In the genomic region with DNA sequence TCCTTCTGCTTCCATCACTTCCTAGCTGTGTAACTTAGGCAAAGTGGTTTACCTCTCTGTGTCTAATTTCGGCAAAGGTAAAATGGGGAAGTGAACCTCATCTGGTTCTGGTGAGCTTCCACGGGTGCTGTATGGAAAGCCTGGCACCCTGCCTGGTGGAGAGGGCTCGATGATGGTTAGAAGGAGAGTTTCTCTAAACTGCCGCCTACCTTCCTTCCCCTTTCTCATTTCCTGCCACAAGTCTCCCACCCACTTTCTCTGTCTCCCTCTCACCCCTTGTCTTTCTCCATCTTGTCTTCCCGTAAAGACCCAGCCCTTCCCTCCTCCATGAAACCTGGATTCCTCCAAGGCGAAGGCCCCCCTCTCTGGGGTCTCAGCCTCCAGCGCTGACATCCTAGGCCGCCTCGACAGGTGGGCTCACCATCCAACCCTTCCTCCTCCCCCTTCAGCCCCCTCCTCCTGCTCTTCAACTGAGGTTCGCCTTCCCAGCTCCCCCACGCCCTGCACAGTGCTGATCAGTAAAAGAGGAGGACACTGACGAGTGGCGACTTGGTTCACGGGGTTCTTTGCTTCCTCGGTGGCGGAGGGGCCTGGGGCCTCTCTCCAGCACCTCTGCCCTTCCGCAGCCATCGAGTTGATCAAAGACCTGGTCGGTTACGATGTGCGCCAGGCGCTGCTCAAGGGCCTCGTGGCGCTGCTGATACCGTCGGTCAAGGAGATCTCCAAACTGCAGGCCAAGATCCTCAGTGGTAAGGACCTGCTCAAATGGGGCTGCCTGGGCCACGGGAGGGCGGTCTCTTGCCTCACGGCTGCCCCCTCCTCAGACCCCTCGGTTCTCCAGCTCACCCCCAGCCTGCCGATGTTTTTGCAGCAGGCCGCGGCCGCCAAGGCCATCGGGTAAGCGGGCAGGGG, we compare ENCODE assay signal across 10 cellular contexts. TPM values are rescaled to one million over a fixed set of nuclear protein-coding genes. Genes with fewer than 3 reads are reported as not detected.
DNase-seq lines count a peak whose midpoint lies in the region; ATAC-seq, FAIRE-seq and TF ChIP-seq lines count a peak whose summit lies in the region.
"Had no signal": no experiment of that assay in that cellular context is flagged by ENCODE, and none has a peak within 500 bp of the region (broad histone marks: within the 10 kb centered on the region; RNA-seq: fewer than 3 reads in every experiment).

No MANE protein-coding gene starts in this region.

- TF ChIP-seq RAD21 in K562 (CRISPR knock-in tag; conservative IDR thresholded peaks at IDR 0.05 in 1 of 2, IDR thresholded peaks at IDR 0.05 in 1 of 2) = no peak

- no peak for TF ChIP-seq EP300 in K562 (IDR thresholded peaks at IDR 0.05; ENCODE audit: low read length)

- H3K27ac ChIP-seq in K562 (ENCODE audit: extremely low read depth, low read depth, low read length) = peak overlapping the region; percentile 19

- POLR2A ChIA-PET in activated CD4-positive, alpha-beta T cell treated with anti-CD3 and anti-CD28 coated beads for 36 hours (lab: Charles Lee) = interaction anchor here (0.5 to 18.5 kb wide), 4 partner anchors 8 to 425 kb away, joined by 5 to 675 read pairs (median 21); no protein-coding TSS in a partner anchor
- POLR2A ChIA-PET in K562 (lab: Yijun Ruan, JAX) = interaction anchor here (0.6 to 3.0 kb wide), 4 partner anchors 59 to 131 kb away, joined by 3 to 30 read pairs (median 10); a partner anchor contains a TSS

- H3K36me3 ChIP-seq in K562 (ENCODE audit: control insufficient read depth, insufficient read depth, low read length) = no peaks in the 10 kb centered on the region

- peak; percentile 15 for ATAC-seq in activated CD4-positive, alpha-beta T cell treated with anti-CD3 and anti-CD28 coated beads for 36 hours
- ATAC-seq in T-helper 17 cell (no peak), K562 (no peak)
- peak; percentile 22 for ATAC-seq in stimulated activated naive CD8-positive, alpha-beta T cell treated with anti-CD3 and anti-CD28 coated beads, Interleukin-15, amount 100 ng/mL, for 72 hours

- H3K4me3 Mint-ChIP-seq in activated CD4-positive, alpha-beta T cell treated with anti-CD3 and anti-CD28 coated beads for 36 hours = peak overlapping the region; percentile 66
- H3K4me3 Mint-ChIP-seq in T-helper 17 cell = peak overlapping the region; percentile 91
- peak overlapping the region; percentile 76 to 96 for H3K4me3 Mint-ChIP-seq in stimulated activated naive CD8-positive, alpha-beta T cell treated with anti-CD3 and anti-CD28 coated beads, Interleukin-15, amount 100 ng/mL, for 72 hours

- H3K4me1 ChIP-seq in K562 (replicated peaks in 1 of 2; ENCODE audit: control insufficient read depth in 2 of 2, insufficient read depth in 2 of 2, low read length in 2 of 2) = peaks cover 17 to 24% of the 10 kb centered on the region in 2 experiments

- H3K36me3 Mint-ChIP-seq in activated CD4-positive, alpha-beta T cell treated with anti-CD3 and anti-CD28 coated beads for 36 hours (ENCODE audit: low read depth) = peaks cover 14% of the 10 kb centered on the region
- H3K36me3 Mint-ChIP-seq in T-helper 17 cell (ENCODE audit: low read depth) = no peaks in the 10 kb centered on the region

- 0 out of 2 replicates have a peak, but pooled peaks cover 3% of the 10 kb centered on the region for H4K20me1 ChIP-seq in K562 (replicated peaks; ENCODE audit: control insufficient read depth, insufficient read depth, low read length)

- in situ Hi-C loops in K562 (cut with MboI) = loop anchor here (10.0 kb wide), 1 partner anchor 581 kb away; no protein-coding TSS in a partner anchor

- peak overlapping the region in 1 of 2 experiments; percentile 46; a peak in 2 of 4 replicates for H3K9ac ChIP-seq in K562 (ENCODE audit: insufficient read depth in 1 of 2, low read depth in 2 of 2, low read length in 2 of 2)

- no peaks in the 10 kb centered on the region for H3K79me2 ChIP-seq in K562 (ENCODE audit: control insufficient read depth, insufficient read depth, low read length)

- no peak overlapping the region for H3K4me3 ChIP-seq in K562

- TF ChIP-seq CTCF in K562 (IDR thresholded peaks at IDR 0.05 in 2 of 3, conservative IDR thresholded peaks at IDR 0.05 in 1 of 3; ENCODE audit: insufficient read depth in 2 of 3, low read depth in 1 of 3, low read length in 3 of 3) = no peak

- H3K27me3 Mint-ChIP-seq in activated CD4-positive, alpha-beta T cell treated with anti-CD3 and anti-CD28 coated beads for 36 hours = no peaks in the 10 kb centered on the region
- H3K27me3 Mint-ChIP-seq in T-helper 17 cell = no peaks in the 10 kb centered on the region
- H3K27me3 Mint-ChIP-seq in stimulated activated naive CD8-positive, alpha-beta T cell treated with anti-CD3 and anti-CD28 coated beads, Interleukin-15, amount 100 ng/mL, for 72 hours = no peaks in the 10 kb centered on the region

- H3K27ac Mint-ChIP-seq in activated CD4-positive, alpha-beta T cell treated with anti-CD3 and anti-CD28 coated beads for 36 hours = peak overlapping the region; percentile 95
- peak overlapping the region; percentile 79 for H3K27ac Mint-ChIP-seq in T-helper 17 cell
- peak overlapping the region; percentile 99 to 100 for H3K27ac Mint-ChIP-seq in stimulated activated naive CD8-positive, alpha-beta T cell treated with anti-CD3 and anti-CD28 coated beads, Interleukin-15, amount 100 ng/mL, for 72 hours

- no peaks in the 10 kb centered on the region for H3K9me1 ChIP-seq in K562 (ENCODE audit: control insufficient read depth, insufficient read depth, low read length)

- no peak for TF ChIP-seq POLR2A in K562 (conservative IDR thresholded peaks at IDR 0.05)

- peak; percentile 77 for DNase-seq in activated CD4-positive, alpha-beta T cell treated with anti-CD3 and anti-CD28 coated beads for 36 hours
- no peak for DNase-seq in activated CD4-positive, alpha-beta T cell treated with anti-CD3 and anti-CD28 coated beads for 1 hour
- DNase-seq in T-helper 17 cell = no peak
- no peak for DNase-seq in K562 (ENCODE audit: extremely low read depth in 1 of 4, low spot score in 3 of 4)
- peak in 1 of 2 donors; percentile 61 for DNase-seq in stimulated activated naive CD8-positive, alpha-beta T cell treated with anti-CD3 and anti-CD28 coated beads, Interleukin-15, amount 100 ng/mL, for 72 hours
- no peak for DNase-seq in NCI-H510A (lab: John Stamatoyannopoulos, UW)
- no peak for DNase-seq in AG08396 (ENCODE audit: low spot score)
- no peak for DNase-seq in SW480 (ENCODE audit: low spot score)

- no peaks in the 10 kb centered on the region for H3K9me3 Mint-ChIP-seq in activated CD4-positive, alpha-beta T cell treated with anti-CD3 and anti-CD28 coated beads for 36 hours (ENCODE audit: low read depth)
- no peaks in the 10 kb centered on the region for H3K9me3 Mint-ChIP-seq in stimulated activated naive CD8-positive, alpha-beta T cell treated with anti-CD3 and anti-CD28 coated beads, Interleukin-15, amount 100 ng/mL, for 72 hours

- H3K27me3 ChIP-seq in K562 (ENCODE audit: control insufficient read depth in 2 of 2, insufficient read depth in 2 of 2, low read length in 2 of 2) = no peaks in the 10 kb centered on the region

- peak overlapping the region; percentile 9 for H2AFZ ChIP-seq in K562 (ENCODE audit: low read depth, low read length)

- peaks cover 75% of the 10 kb centered on the region for H3K4me1 Mint-ChIP-seq in activated CD4-positive, alpha-beta T cell treated with anti-CD3 and anti-CD28 coated beads for 36 hours
- H3K4me1 Mint-ChIP-seq in T-helper 17 cell = peaks cover 51% of the 10 kb centered on the region
- H3K4me1 Mint-ChIP-seq in stimulated activated naive CD8-positive, alpha-beta T cell treated with anti-CD3 and anti-CD28 coated beads, Interleukin-15, amount 100 ng/mL, for 72 hours = peaks cover 85% of the 10 kb centered on the region

- H3K9me3 ChIP-seq in T-helper 17 cell (ENCODE audit: control insufficient read depth, low read length, poor library complexity, severe bottlenecking) (no peaks in the 10 kb centered on the region), K562 (replicated peaks; ENCODE audit: control insufficient read depth, insufficient read depth, low read depth, low read length) (no peaks in the 10 kb centered on the region)

- WGBS in K562 (ENCODE audit: insufficient coverage, low coverage, missing lambda C conversion rate) = 84% methylated on average over 32 of the region's 36 CpGs

- BruUV-seq in K562 (replicated peaks; lab: Mats Ljungman, UMichigan) = no TSS peak

- CTCF ChIA-PET in activated CD4-positive, alpha-beta T cell treated with anti-CD3 and anti-CD28 coated beads for 36 hours (lab: Charles Lee) = interaction anchor here (1.4 kb wide), 1 partner anchor 86 kb away, joined by 4 read pairs; no protein-coding TSS in a partner anchor
- CTCF ChIA-PET in K562 (lab: Yijun Ruan, JAX; ENCODE audit: low intra/inter-chr PET ratio) = no interaction called here

- no peak for FAIRE-seq in K562 (lab: Jason Lieb, UNC)
- FAIRE-seq: A204.1 had no signal

- no peak overlapping the region for H3K4me2 ChIP-seq in K562 (ENCODE audit: insufficient read depth, low read length)

- intact Hi-C loops in activated CD4-positive, alpha-beta T cell treated with anti-CD3 and anti-CD28 coated beads for 36 hours (cut with DNase I, micrococcal nuclease) = loop anchor here (2.0 to 5.0 kb wide), 3 partner anchors 85 to 579 kb away; a partner anchor contains a TSS
- intact Hi-C loops in K562 (cut with micrococcal nuclease) = no loop called here

RNA-seq across cellular contexts. Expression of a gene that starts 7.2 kb away (rescaled TPM):
- total RNA-seq in activated CD4-positive, alpha-beta T cell treated with anti-CD3 and anti-CD28 coated beads for 36 hours = not detected
- total RNA-seq in T-helper 17 cell (not detected), K562 (2014; rRNA removed) (not detected in 2 replicates), K562 (2014; rRNA removed; fragmentation: Illumina TruSeq; extraction: Trizol) (not detected in 2 replicates), K562 (2015; rRNA removed; fragmentation: Illumina TruSeq; extraction: Trizol) (under 0.01 TPM in 1 of 2 replicates, not detected in the other), K562 (2021) (not detected in 2 replicates)
- total RNA-seq in K562 (2011; cell fraction: chromatin; rRNA removed; ENCODE audit: low replicate concordance) = under 0.01 TPM in 2 replicates
- total RNA-seq in K562 (2011; cell fraction: nucleolus; rRNA removed) = under 0.01 TPM in 2 replicates
- under 0.01 TPM in 2 replicates for total RNA-seq in K562 (2011; cell fraction: nucleoplasm; rRNA removed)
- polyA plus RNA-seq in K562 (2011; rRNA removed) (under 0.01 TPM in 1 of 2 replicates, not detected in the other), K562 (2014; fragmentation: Illumina TruSeq; extraction: Trizol) (not detected in 2 replicates), K562 (2014; fragmentation: Nextera tagmentation; extraction: Ambion mirVana) (not detected), K562 (2014; rRNA removed) (not detected in 2 replicates)
- polyA plus RNA-seq in K562 (2011; cell fraction: cytosol; rRNA removed) = not detected in 2 replicates
- polyA plus RNA-seq in K562 (2011; cell fraction: nucleus; rRNA removed) = under 0.01 TPM in 2 replicates
- not detected in 2 replicates for polyA plus RNA-seq in K562 (2012)
- under 0.01 TPM in 2 replicates for polyA minus RNA-seq in K562 (2011; rRNA and poly(A)+ RNA removed)
- polyA minus RNA-seq in K562 (2011; cell fraction: cytosol; rRNA and poly(A)+ RNA removed) = 577 and 1,449 TPM in 2 replicates
- under 0.01 TPM in 2 replicates for polyA minus RNA-seq in K562 (2011; cell fraction: nucleus; rRNA and poly(A)+ RNA removed)
- total RNA-seq: mesenteric fat pad had no signal

RNA-seq across cellular contexts. Expression of a gene that starts 15.9 kb away (rescaled TPM):
- 100 to 1,000 TPM; 101 to 119 TPM for total RNA-seq in activated CD4-positive, alpha-beta T cell treated with anti-CD3 and anti-CD28 coated beads for 36 hours
- total RNA-seq in T-helper 17 cell = 1 to 10 TPM; 1.4 to 1.7 TPM
- total RNA-seq in K562 (2011; cell fraction: chromatin; rRNA removed; ENCODE audit: low replicate concordance) = 211 and 292 TPM in 2 replicates
- 153 and 166 TPM in 2 replicates for total RNA-seq in K562 (2011; cell fraction: nucleolus; rRNA removed)
- 123 and 160 TPM in 2 replicates for total RNA-seq in K562 (2011; cell fraction: nucleoplasm; rRNA removed)
- 143 and 159 TPM in 2 replicates for total RNA-seq in K562 (2014; rRNA removed)
- total RNA-seq in K562 (2014; rRNA removed; fragmentation: Illumina TruSeq; extraction: Trizol) = 169 and 184 TPM in 2 replicates
- 160 and 164 TPM in 2 replicates for total RNA-seq in K562 (2015; rRNA removed; fragmentation: Illumina TruSeq; extraction: Trizol)
- 156 and 173 TPM in 2 replicates for total RNA-seq in K562 (2021)
- 214 and 226 TPM in 2 replicates for polyA plus RNA-seq in K562 (2011; rRNA removed)
- 117 and 189 TPM in 2 replicates for polyA plus RNA-seq in K562 (2011; cell fraction: cytosol; rRNA removed)
- polyA plus RNA-seq in K562 (2011; cell fraction: nucleus; rRNA removed) = 195 and 253 TPM in 2 replicates
- 113 and 166 TPM in 2 replicates for polyA plus RNA-seq in K562 (2012)
- 196 and 210 TPM in 2 replicates for polyA plus RNA-seq in K562 (2014; fragmentation: Illumina TruSeq; extraction: Trizol)
- polyA plus RNA-seq in K562 (2014; fragmentation: Nextera tagmentation; extraction: Ambion mirVana) = 100 to 1,000 TPM in 1 of 2 experiments, 10 to 100 TPM in 1; 84.9 to 161 TPM
- polyA plus RNA-seq in K562 (2014; rRNA removed) = 163 and 183 TPM in 2 replicates
- polyA minus RNA-seq in K562 (2011; rRNA and poly(A)+ RNA removed) = 259 and 260 TPM in 2 replicates
- 113 and 120 TPM in 2 replicates for polyA minus RNA-seq in K562 (2011; cell fraction: cytosol; rRNA and poly(A)+ RNA removed)
- polyA minus RNA-seq in K562 (2011; cell fraction: nucleus; rRNA and poly(A)+ RNA removed) = 52.5 and 93.7 TPM in 2 replicates

RNA-seq across cellular contexts. Expression of a gene that starts 49.2 kb away (rescaled TPM):
- total RNA-seq in activated CD4-positive, alpha-beta T cell treated with anti-CD3 and anti-CD28 coated beads for 36 hours = 10 to 100 TPM; 67.3 to 75.1 TPM
- total RNA-seq in T-helper 17 cell (10 to 100 TPM; 53.0 to 56.8 TPM), K562 (2014; rRNA removed) (not detected in 2 replicates), K562 (2014; rRNA removed; fragmentation: Illumina TruSeq; extraction: Trizol) (not detected in 2 replicates), K562 (2015; rRNA removed; fragmentation: Illumina TruSeq; extraction: Trizol) (not detected in 2 replicates), K562 (2021) (0.49 TPM in 1 of 2 replicates, not detected in the other)
- 0.28 TPM in 1 of 2 replicates, not detected in the other for total RNA-seq in K562 (2011; cell fraction: chromatin; rRNA removed; ENCODE audit: low replicate concordance)
- not detected in 2 replicates for total RNA-seq in K562 (2011; cell fraction: nucleolus; rRNA removed)
- total RNA-seq in K562 (2011; cell fraction: nucleoplasm; rRNA removed) = not detected in 2 replicates
- polyA plus RNA-seq in K562 (2011; rRNA removed) (0.37 TPM in 1 of 2 replicates, not detected in the other), K562 (2014; fragmentation: Illumina TruSeq; extraction: Trizol) (not detected in 2 replicates), K562 (2014; fragmentation: Nextera tagmentation; extraction: Ambion mirVana) (not detected), K562 (2014; rRNA removed) (0.41 TPM in 1 of 2 replicates, not detected in the other)
- polyA plus RNA-seq in K562 (2011; cell fraction: cytosol; rRNA removed) = 0.07 and 0.72 TPM in 2 replicates
- polyA plus RNA-seq in K562 (2011; cell fraction: nucleus; rRNA removed) = 2.1 and 3.0 TPM in 2 replicates
- not detected in 2 replicates for polyA plus RNA-seq in K562 (2012)
- polyA minus RNA-seq in K562 (2011; rRNA and poly(A)+ RNA removed) = not detected in 2 replicates
- polyA minus RNA-seq in K562 (2011; cell fraction: cytosol; rRNA and poly(A)+ RNA removed) = not detected in 2 replicates
- not detected in 2 replicates for polyA minus RNA-seq in K562 (2011; cell fraction: nucleus; rRNA and poly(A)+ RNA removed)

RNA-seq across cellular contexts. Expression of a gene that starts 49.5 kb away (rescaled TPM):
- total RNA-seq in activated CD4-positive, alpha-beta T cell treated with anti-CD3 and anti-CD28 coated beads for 36 hours = 1 to 10 TPM; 4.3 to 5.5 TPM
- total RNA-seq in T-helper 17 cell (1 to 10 TPM; 2.6 to 2.8 TPM), K562 (2014; rRNA removed) (2.0 and 4.7 TPM in 2 replicates), K562 (2014; rRNA removed; fragmentation: Illumina TruSeq; extraction: Trizol) (0.45 and 1.3 TPM in 2 replicates), K562 (2015; rRNA removed; fragmentation: Illumina TruSeq; extraction: Trizol) (1.8 and 2.1 TPM in 2 replicates), K562 (2021) (3.1 and 3.7 TPM in 2 replicates)
- 2.3 and 4.2 TPM in 2 replicates for total RNA-seq in K562 (2011; cell fraction: chromatin; rRNA removed; ENCODE audit: low replicate concordance)
- total RNA-seq in K562 (2011; cell fraction: nucleolus; rRNA removed) = 4.0 and 4.1 TPM in 2 replicates
- 3.8 and 5.0 TPM in 2 replicates for total RNA-seq in K562 (2011; cell fraction: nucleoplasm; rRNA removed)
- polyA plus RNA-seq in K562 (2011; rRNA removed) (3.0 and 4.1 TPM in 2 replicates), K562 (2014; fragmentation: Illumina TruSeq; extraction: Trizol) (3.3 and 3.4 TPM in 2 replicates), K562 (2014; fragmentation: Nextera tagmentation; extraction: Ambion mirVana) (1 to 10 TPM in 1 of 2 experiments, under 1 TPM in 1; 0.23 to 1.9 TPM), K562 (2014; rRNA removed) (3.7 and 5.0 TPM in 2 replicates)
- 7.2 and 14.8 TPM in 2 replicates for polyA plus RNA-seq in K562 (2011; cell fraction: cytosol; rRNA removed)
- 2.6 and 2.7 TPM in 2 replicates for polyA plus RNA-seq in K562 (2011; cell fraction: nucleus; rRNA removed)
- polyA plus RNA-seq in K562 (2012) = 5.6 and 6.7 TPM in 2 replicates
- 2.1 and 2.7 TPM in 2 replicates for polyA minus RNA-seq in K562 (2011; rRNA and poly(A)+ RNA removed)
- polyA minus RNA-seq in K562 (2011; cell fraction: cytosol; rRNA and poly(A)+ RNA removed) = 2.1 and 4.9 TPM in 2 replicates
- 0.54 and 0.78 TPM in 2 replicates for polyA minus RNA-seq in K562 (2011; cell fraction: nucleus; rRNA and poly(A)+ RNA removed)

RNA-seq across cellular contexts. Expression of a gene that starts 51.6 kb away (rescaled TPM):
- total RNA-seq in activated CD4-positive, alpha-beta T cell treated with anti-CD3 and anti-CD28 coated beads for 36 hours = 1,000 to 10,000 TPM; 3,005 to 3,275 TPM
- 1,000 to 10,000 TPM; 2,841 to 3,014 TPM for total RNA-seq in T-helper 17 cell
- total RNA-seq in K562 (2011; cell fraction: chromatin; rRNA removed; ENCODE audit: low replicate concordance) = 542 and 786 TPM in 2 replicates
- total RNA-seq in K562 (2011; cell fraction: nucleolus; rRNA removed) = 948 and 967 TPM in 2 replicates
- total RNA-seq in K562 (2011; cell fraction: nucleoplasm; rRNA removed) = 930 and 1,480 TPM in 2 replicates
- 3,851 and 4,431 TPM in 2 replicates for total RNA-seq in K562 (2014; rRNA removed)
- 2,850 and 3,258 TPM in 2 replicates for total RNA-seq in K562 (2014; rRNA removed; fragmentation: Illumina TruSeq; extraction: Trizol)
- total RNA-seq in K562 (2015; rRNA removed; fragmentation: Illumina TruSeq; extraction: Trizol) = 3,074 and 3,307 TPM in 2 replicates
- total RNA-seq in K562 (2021) = 3,109 and 3,518 TPM in 2 replicates
- 2,871 and 3,497 TPM in 2 replicates for polyA plus RNA-seq in K562 (2011; rRNA removed)
- 2,484 and 3,204 TPM in 2 replicates for polyA plus RNA-seq in K562 (2011; cell fraction: cytosol; rRNA removed)
- polyA plus RNA-seq in K562 (2011; cell fraction: nucleus; rRNA removed) = 1,065 and 1,968 TPM in 2 replicates
- 3,267 and 3,835 TPM in 2 replicates for polyA plus RNA-seq in K562 (2012)
- polyA plus RNA-seq in K562 (2014; fragmentation: Illumina TruSeq; extraction: Trizol) = 2,545 and 2,717 TPM in 2 replicates
- polyA plus RNA-seq in K562 (2014; fragmentation: Nextera tagmentation; extraction: Ambion mirVana) = 1,000 to 10,000 TPM; 2,431 to 2,562 TPM
- polyA plus RNA-seq in K562 (2014; rRNA removed) = 3,694 and 4,168 TPM in 2 replicates
- 1,274 and 1,304 TPM in 2 replicates for polyA minus RNA-seq in K562 (2011; rRNA and poly(A)+ RNA removed)
- polyA minus RNA-seq in K562 (2011; cell fraction: cytosol; rRNA and poly(A)+ RNA removed) = 927 and 1,052 TPM in 2 replicates
- polyA minus RNA-seq in K562 (2011; cell fraction: nucleus; rRNA and poly(A)+ RNA removed) = 256 and 454 TPM in 2 replicates

Comparison
In these comparisons a context has a peak if more than half of its experiments do, and no peak if none do; other contexts are left out.
1. ATAC-seq: peak in activated CD4-positive, alpha-beta T cell treated with anti-CD3 and anti-CD28 coated beads for 36 hours (single experiment) and stimulated activated naive CD8-positive, alpha-beta T cell treated with anti-CD3 and anti-CD28 coated beads, Interleukin-15, amount 100 ng/mL, for 72 hours (single experiment); none in T-helper 17 cell (single experiment) and K562 (single experiment).
2. RNA of a gene that starts 15.9 kb away (total RNA-seq): 123 to 292 TPM in K562 and 101 to 119 TPM in activated CD4-positive, alpha-beta T cell treated with anti-CD3 and anti-CD28 coated beads for 36 hours; 1.4 to 1.7 TPM in T-helper 17 cell; every median in the first group is over 10 times any median in the second.
3. RNA of a gene that starts 49.2 kb away (total RNA-seq): 67.3 to 75.1 TPM in activated CD4-positive, alpha-beta T cell treated with anti-CD3 and anti-CD28 coated beads for 36 hours and 53.0 to 56.8 TPM in T-helper 17 cell; 0.28 to 0.49 TPM in K562; every median in the first group is over 10 times any median in the second.
4. Peak in every context shown above with its lines, with median percentiles within 50 percentile points of each other: H3K27ac Mint-ChIP-seq and H3K4me3 Mint-ChIP-seq.